ENCODE assay signal across 27 cellular contexts in genomic region chr9:4055055-4055454, GRCh38.
"Had no signal": no experiment of that assay in that cellular context is flagged by ENCODE, and none has a peak within 500 bp of the region (broad histone marks: within the 10 kb centered on the region; RNA-seq: fewer than 3 reads in every experiment).

No MANE protein-coding gene starts in this region.

- H3K4me1 ChIP-seq: SJCRH30 had no signal

- H3K27ac ChIP-seq: brain microvascular endothelial cell, SJCRH30, SK-N-MC, WERI-Rb-1 had no signal

- H3K4me3 ChIP-seq: K562, SJCRH30, SK-N-MC had no signal

- DNase-seq: activated CD4-positive, alpha-beta memory T cell treated with anti-CD3 and anti-CD28 coated beads, Interleukin-2, amount 10 ng/mL, durations not matched to agents 7 days and 5 days; activated CD4-positive, alpha-beta T cell treated with anti-CD3 and anti-CD28 coated beads for 1 hour; activated CD4-positive, alpha-beta T cell treated with anti-CD3 and anti-CD28 coated beads for 48 hours; activated CD4-positive, CD25-positive, alpha-beta regulatory T cell; activated CD8-positive, alpha-beta memory T cell treated with anti-CD3 and anti-CD28 coated beads for 24 hours; activated CD8-positive, alpha-beta memory T cell treated with anti-CD3 and anti-CD28 coated beads, Interleukin-2, amount 10 ng/mL, durations not matched to agents 7 days and 5 days; activated CD8-positive, alpha-beta memory T cell treated with anti-CD3 and anti-CD28 coated beads, Interleukin-2, amount 50 U/mL, for 48 hours; activated effector memory CD4-positive, alpha-beta T cell treated with Interleukin-2 at 50 U/mL for 16 hours; activated naive CD4-positive, alpha-beta T cell treated with anti-CD3 and anti-CD28 coated beads, Interleukin-2, amount 10 ng/mL, durations not matched to agents 7 days and 5 days; activated naive CD8-positive, alpha-beta T cell treated with anti-CD3 and anti-CD28 coated beads, Interleukin-2, amount 50 U/mL, for 24 hours; activated T-cell treated with anti-CD3 and anti-CD28 coated beads, Interleukin-2, amount 50 U/mL, for 48 hours; brain microvascular endothelial cell; central memory CD4-positive, alpha-beta T cell; NCI-H1048; NCI-H1105 treated with DMSO at 0.1 percent for 48 hours; NCI-H1436; NCI-H1694 treated with DMSO at 0.1 percent for 48 hours; NCI-H2029; NCI-H2227 treated with DMSO at 0.1 percent for 48 hours; NCI-H524 treated with DMSO at 0.1 percent for 48 hours; SHP77; SJCRH30; T1000; WERI-Rb-1 had no signal

- H3K27me3 ChIP-seq: brain microvascular endothelial cell, SJCRH30 had no signal

- H3K36me3 ChIP-seq: brain microvascular endothelial cell, SJCRH30, WERI-Rb-1 had no signal

- H3K9me3 ChIP-seq: SJCRH30 had no signal

- ATAC-seq: activated CD8-positive, alpha-beta memory T cell treated with anti-CD3 and anti-CD28 coated beads, Interleukin-2, amount 10 ng/mL, durations not matched to agents 7 days and 5 days; activated naive CD8-positive, alpha-beta T cell treated with anti-CD3 and anti-CD28 coated beads, Interleukin-2, amount 50 U/mL, for 24 hours; K562; Panc1 had no signal
